In genomic region chr1:200971955-200972711, GRCh38 we compare ENCODE assay signal across 8 cellular contexts. TPM values are rescaled to one million over a fixed set of nuclear protein-coding genes. Genes with fewer than 3 reads are reported as not detected.
DNase-seq lines count a peak whose midpoint lies in the region; ATAC-seq and TF ChIP-seq lines count a peak whose summit lies in the region.

No MANE protein-coding gene starts in this region.

- H3K27ac ChIP-seq in body of pancreas: no peak overlapping the region

- H3K27me3 ChIP-seq in body of pancreas: no peaks in the 10 kb centered on the region

- H3K4me3 ChIP-seq in body of pancreas: no peak overlapping the region

- peaks cover 3 to 10% (median 4%) of the 10 kb centered on the region in 3 donors for H3K27me3 Mint-ChIP-seq in immature natural killer cell (ENCODE audit: low read depth in 3 of 3)

- 44 to 47% methylated on average over 19 to 32 of the region's 34 CpGs for WGBS in body of pancreas, 2 donors

- no peak overlapping the region for H3K27ac Mint-ChIP-seq in immature natural killer cell

- DNase-seq in ELR (ENCODE audit: low read depth) (peak; percentile 66), NAMALWA (ENCODE audit: low spot score) (peak; percentile 66), T-helper 22 cell (ENCODE audit: low read depth) (peak; percentile 12), body of pancreas (peak; percentile 67 to 76 (median 71)), immature natural killer cell (peak; percentile 50 to 56 (median 53))
- DNase-seq in stimulated activated CD4-positive, alpha-beta T cell treated with anti-CD3 and anti-CD28 coated beads, Interleukin-15, amount 100 ng/mL, for 24 hours: peak; percentile 64

- ATAC-seq in body of pancreas (peak; percentile 44), GM19463 (IDR thresholded peaks at IDR 0.05; ENCODE audit: unreplicated experiment) (no peak), GM18861 (IDR thresholded peaks at IDR 0.05; ENCODE audit: unreplicated experiment) (no peak)

- H3K36me3 Mint-ChIP-seq in immature natural killer cell: peaks cover 10 to 31% (median 12%) of the 10 kb centered on the region in 3 donors

- no peak overlapping the region for H3K4me3 Mint-ChIP-seq in immature natural killer cell

- TF ChIP-seq POLR2A in body of pancreas (IDR thresholded peaks at IDR 0.05): no peak

- H3K9me3 Mint-ChIP-seq in immature natural killer cell: no peaks in the 10 kb centered on the region

- H3K4me1 Mint-ChIP-seq in immature natural killer cell: peaks cover 14 to 23% of the 10 kb centered on the region in 2 donors

- peaks cover 4% of the 10 kb centered on the region for H3K4me1 ChIP-seq in body of pancreas

- H3K36me3 ChIP-seq in body of pancreas (replicated peaks in 1 of 2; ENCODE audit: insufficient read depth in 1 of 2, low read depth in 2 of 2): no peaks in the 10 kb centered on the region

- intact Hi-C loops in body of pancreas (cut with DNase I): loop anchor here (5.0 to 10.0 kb wide), 2 partner anchors 70 to 253 kb away; no protein-coding TSS in a partner anchor

- TF ChIP-seq CTCF in body of pancreas (IDR thresholded peaks at IDR 0.05): peak; percentile 61 to 93 (median 78)

- no peaks in the 10 kb centered on the region for H3K9me3 ChIP-seq in body of pancreas

RNA-seq across cellular contexts. Expression of gene KIF21B, which starts 51.4 kb away (rescaled TPM):
- total RNA-seq in body of pancreas: 1 to 10 TPM; 1.6 to 3.4 TPM
- 1 to 10 TPM; 1.6 to 9.1 (median 2.9) TPM for polyA plus RNA-seq in immature natural killer cell

Comparison
In these comparisons a context has a peak if more than half of its experiments do, and no peak if none do; other contexts are left out.
1. DNase-seq: peak in every context shown above with its lines; median percentile 71 in body of pancreas; 66 in ELR; 66 in NAMALWA; 64 in stimulated activated CD4-positive, alpha-beta T cell treated with anti-CD3 and anti-CD28 coated beads, Interleukin-15, amount 100 ng/mL, for 24 hours; 53 in immature natural killer cell; 12 in T-helper 22 cell.